Comparison of ENCODE assay signal across 14 cellular contexts in genomic region chr5:124713595-124713994, GRCh38. TPM values are rescaled to one million over a fixed set of nuclear protein-coding genes. Genes with fewer than 3 reads are reported as not detected.
"Had no signal": no experiment of that assay in that cellular context is flagged by ENCODE, and none has a peak within 500 bp of the region (broad histone marks: within the 10 kb centered on the region; RNA-seq: fewer than 3 reads in every experiment).

No MANE protein-coding gene starts in this region.

- H3K27ac Mint-ChIP-seq: activated CD8-positive, alpha-beta T cell treated with anti-CD3 and anti-CD28 coated beads, Interleukin-2, amount 10 ng/mL, durations not matched to agents 7 days and 5 days had no signal

- H3K27me3 ChIP-seq: adrenal gland, colonic mucosa, gastroesophageal sphincter, hepatocyte, tibial artery, uterus had no signal

- H3K27ac ChIP-seq: adrenal gland, colonic mucosa, gastroesophageal sphincter, hepatocyte, skin epidermis, tibial artery, uterus had no signal

- H3K4me3 ChIP-seq: adrenal gland, colonic mucosa, gastroesophageal sphincter, hepatocyte, skin epidermis, tibial artery, uterus had no signal

- H3K9me3 ChIP-seq: adrenal gland, colonic mucosa, gastroesophageal sphincter, tibial artery, uterus had no signal

- H3K36me3 ChIP-seq: adrenal gland, colonic mucosa, gastroesophageal sphincter, tibial artery, uterus had no signal

- ATAC-seq: activated CD8-positive, alpha-beta T cell treated with anti-CD3 and anti-CD28 coated beads, Interleukin-2, amount 10 ng/mL, durations not matched to agents 7 days and 5 days; gastroesophageal sphincter; left ventricle myocardium superior had no signal

- DNase-seq: activated CD4-positive, alpha-beta T cell treated with anti-CD3 and anti-CD28 coated beads for 4 hours; activated CD8-positive, alpha-beta T cell treated with anti-CD3 and anti-CD28 coated beads, Interleukin-2, amount 10 ng/mL, durations not matched to agents 7 days and 5 days; activated naive CD4-positive, alpha-beta T cell treated with anti-CD3 and anti-CD28 coated beads, Interleukin-2, amount 50 U/mL, for 16 hours; adrenal gland; caudate nucleus; colonic mucosa; kidney; left ventricle myocardium superior; tibial artery; uterus had no signal

- H3K4me3 Mint-ChIP-seq: activated CD8-positive, alpha-beta T cell treated with anti-CD3 and anti-CD28 coated beads, Interleukin-2, amount 10 ng/mL, durations not matched to agents 7 days and 5 days had no signal

- H3K4me1 ChIP-seq: colonic mucosa, uterus had no signal

RNA-seq across cellular contexts. Expression of gene ZNF608, which starts 32.8 kb away (rescaled TPM):
- total RNA-seq: activated CD8-positive, alpha-beta T cell treated with anti-CD3 and anti-CD28 coated beads, Interleukin-2, amount 10 ng/mL, durations not matched to agents 7 days and 5 days; T-helper 2 cell treated with Interferon-gamma antibody and Interleukin-4, amounts not matched to agents 100 ng/mL and 5 ng/mL, for 36 hours had no signal
